Comparison of ENCODE assay signal across 20 cellular contexts in genomic region chr13:23778879-23779278, GRCh38.
DNase-seq lines count a peak whose midpoint lies in the region; ATAC-seq, FAIRE-seq and TF ChIP-seq lines count a peak whose summit lies in the region.
"Had no signal": no experiment of that assay in that cellular context is flagged by ENCODE, and none has a peak within 500 bp of the region (broad histone marks: within the 10 kb centered on the region; RNA-seq: fewer than 3 reads in every experiment).

No MANE protein-coding gene starts in this region.

- H3K4me1 Mint-ChIP-seq in glutamatergic neuron (ENCODE audit: low read depth, unreplicated experiment) = no peaks in the 10 kb centered on the region

- DNase-seq in GM18507 (ENCODE audit: extremely low spot score, insufficient read length, low read depth) (no peak), astrocyte of the spinal cord (ENCODE audit: low read depth, low spot score) (peak; percentile 62), foreskin keratinocyte (peak; percentile 48 to 62), upper lobe of left lung (no peak), NCI-H1417 (lab: John Stamatoyannopoulos, UW) (no peak), glutamatergic neuron (no peak), vagina (ENCODE audit: extremely low spot score in 2 of 2) (no peak)
- DNase-seq: activated CD8-positive, alpha-beta T cell treated with anti-CD3 and anti-CD28 coated beads, Interleukin-2, amount 10 ng/mL, durations not matched to agents 7 days and 5 days; activated naive CD8-positive, alpha-beta T cell treated with anti-CD3 and anti-CD28 coated beads, Interleukin-2, amount 50 U/mL, for 24 hours; DMS79 treated with DMSO at 0.1 percent for 48 hours; heart right ventricle; mucosa of descending colon; NCI-H1048; occipital lobe; small intestine; stimulated activated CD4-positive, alpha-beta T cell treated with anti-CD3 and anti-CD28 coated beads, Interleukin-4, amount 100 ng/mL, for 4 hours had no signal

- TF ChIP-seq POLR2A in upper lobe of left lung (IDR thresholded peaks at IDR 0.05) (no peak), vagina (IDR thresholded peaks at IDR 0.05) (no peak)

- H3K4me1 ChIP-seq in foreskin keratinocyte (no peaks in the 10 kb centered on the region), upper lobe of left lung (peaks cover 12 to 31% (median 17%) of the 10 kb centered on the region in 4 donors), vagina (no peaks in the 10 kb centered on the region)

- ATAC-seq in foreskin keratinocyte (no peak), upper lobe of left lung (ENCODE audit: low FRiP score in 2 of 2) (peak; percentile 67 to 85)
- ATAC-seq: activated CD8-positive, alpha-beta T cell treated with anti-CD3 and anti-CD28 coated beads, Interleukin-2, amount 10 ng/mL, durations not matched to agents 7 days and 5 days; activated naive CD8-positive, alpha-beta T cell treated with anti-CD3 and anti-CD28 coated beads, Interleukin-2, amount 50 U/mL, for 24 hours; heart right ventricle; mucosa of descending colon had no signal

- TF ChIP-seq CTCF in astrocyte of the spinal cord (IDR thresholded peaks at IDR 0.05; ENCODE audit: low read depth, low read length) (no peak), foreskin keratinocyte (conservative IDR thresholded peaks at IDR 0.05) (no peak), upper lobe of left lung (IDR thresholded peaks at IDR 0.05) (no peak), glutamatergic neuron (IDR thresholded peaks at IDR 0.05; ENCODE audit: partially characterized antibody, unreplicated experiment) (no peak), vagina (IDR thresholded peaks at IDR 0.05) (no peak)

- H3K4me3 ChIP-seq in astrocyte of the spinal cord (ENCODE audit: low read depth, low read length) = no peak overlapping the region
- H3K4me3 ChIP-seq in upper lobe of left lung = no peak overlapping the region
- H3K4me3 ChIP-seq in vagina = no peak overlapping the region
- H3K4me3 ChIP-seq: heart right ventricle, mucosa of descending colon had no signal

- H3K27me3 ChIP-seq in foreskin keratinocyte (no peaks in the 10 kb centered on the region), upper lobe of left lung (no peaks in the 10 kb centered on the region), vagina (no peaks in the 10 kb centered on the region)
- H3K27me3 ChIP-seq: heart right ventricle had no signal

- peak in 2 of 4 donors; percentile 25 to 84 for TF ChIP-seq EP300 in upper lobe of left lung (IDR thresholded peaks at IDR 0.05)

- 45 to 58% methylated on average over 1 of the region's 1 CpG for WGBS in upper lobe of left lung, 2 donors

- no peak overlapping the region for H3K27ac Mint-ChIP-seq in glutamatergic neuron (ENCODE audit: unreplicated experiment)
- H3K27ac Mint-ChIP-seq: activated CD8-positive, alpha-beta T cell treated with anti-CD3 and anti-CD28 coated beads, Interleukin-2, amount 10 ng/mL, durations not matched to agents 7 days and 5 days; activated naive CD8-positive, alpha-beta T cell treated with anti-CD3 and anti-CD28 coated beads, Interleukin-2, amount 50 U/mL, for 24 hours had no signal

- H3K9me3 ChIP-seq in upper lobe of left lung (no peaks in the 10 kb centered on the region), vagina (no peaks in the 10 kb centered on the region)
- H3K9me3 ChIP-seq: mucosa of descending colon had no signal

- no peak overlapping the region for H3K4me3 Mint-ChIP-seq in glutamatergic neuron (ENCODE audit: unreplicated experiment)
- H3K4me3 Mint-ChIP-seq: activated CD8-positive, alpha-beta T cell treated with anti-CD3 and anti-CD28 coated beads, Interleukin-2, amount 10 ng/mL, durations not matched to agents 7 days and 5 days; activated naive CD8-positive, alpha-beta T cell treated with anti-CD3 and anti-CD28 coated beads, Interleukin-2, amount 50 U/mL, for 24 hours; CD14-positive monocyte had no signal

- H3K27me3 Mint-ChIP-seq in glutamatergic neuron (ENCODE audit: unreplicated experiment) = peaks cover 3% of the 10 kb centered on the region
- H3K27me3 Mint-ChIP-seq: activated naive CD8-positive, alpha-beta T cell treated with anti-CD3 and anti-CD28 coated beads, Interleukin-2, amount 50 U/mL, for 24 hours had no signal

- peaks cover 15% of the 10 kb centered on the region for H3K36me3 Mint-ChIP-seq in glutamatergic neuron (ENCODE audit: unreplicated experiment)

- H3K9me3 Mint-ChIP-seq in glutamatergic neuron (ENCODE audit: unreplicated experiment) = peaks cover 14% of the 10 kb centered on the region
- H3K9me3 Mint-ChIP-seq: activated naive CD8-positive, alpha-beta T cell treated with anti-CD3 and anti-CD28 coated beads, Interleukin-2, amount 50 U/mL, for 24 hours had no signal

- in situ Hi-C loops in astrocyte of the spinal cord (cut with HindIII; ENCODE audit: low sequenced_read_pairs) = no loop called here

- H3K27ac ChIP-seq in foreskin keratinocyte = no peak overlapping the region
- peak overlapping the region in 2 of 4 donors; percentile 16 to 30 for H3K27ac ChIP-seq in upper lobe of left lung
- H3K27ac ChIP-seq in vagina = no peak overlapping the region
- H3K27ac ChIP-seq: heart right ventricle had no signal

- H3K36me3 ChIP-seq in upper lobe of left lung (no peaks in the 10 kb centered on the region), vagina (no peaks in the 10 kb centered on the region)
- H3K36me3 ChIP-seq: heart right ventricle had no signal

- peak; percentile 39 for FAIRE-seq in GM18507 (lab: Jason Lieb, UNC)
- FAIRE-seq: colon, keratinocyte, RCC 7860, small intestine had no signal

- intact Hi-C loops in vagina (cut with DNase I) = no loop called here

Comparison
In these comparisons a context has a peak if more than half of its experiments do, and no peak if none do; other contexts are left out.
1. DNase-seq: peak in astrocyte of the spinal cord (single experiment) and foreskin keratinocyte (2 of 2); none in GM18507 (single experiment), upper lobe of left lung (0 of 2), NCI-H1417 (0 of 3), glutamatergic neuron (single experiment) and vagina (0 of 2).